1 cellular context compared by ENCODE assay signal in the genomic region with DNA sequence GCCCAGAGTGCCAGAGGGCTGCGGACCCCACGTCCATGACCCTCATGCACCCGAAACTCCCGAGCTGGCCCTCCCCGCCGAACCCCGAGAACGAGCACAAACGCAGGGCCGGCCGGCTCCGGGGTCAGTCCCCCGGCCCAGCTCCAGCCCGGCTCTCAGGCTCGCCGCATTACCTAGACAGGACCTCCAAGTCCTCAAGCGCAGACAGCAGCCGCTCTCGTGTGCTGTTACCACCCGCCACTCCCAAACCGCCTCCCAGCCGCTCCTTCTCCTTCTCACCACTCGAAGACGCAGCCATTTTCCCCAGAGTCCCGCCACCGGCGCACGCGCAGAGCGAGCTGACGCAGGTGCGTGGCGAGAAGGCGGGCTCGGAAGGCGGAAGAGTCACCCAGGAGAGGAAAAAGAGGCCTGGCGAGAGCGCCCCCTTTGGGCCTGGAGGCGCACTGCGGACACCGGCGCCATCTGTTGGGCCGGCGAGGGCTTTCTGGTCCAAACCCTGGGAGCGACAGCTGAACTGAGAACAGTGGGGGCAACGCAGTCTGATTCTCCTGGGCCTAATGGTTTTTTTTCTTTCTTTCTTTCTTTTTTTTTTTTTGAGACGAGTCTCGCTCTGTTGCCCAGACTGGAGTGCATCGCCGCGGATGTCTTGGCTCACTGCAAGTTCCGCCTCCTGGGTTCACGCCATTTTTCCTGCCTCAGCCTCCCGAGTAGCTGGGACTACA.
TF ChIP-seq lines count a peak whose summit lies in the region.

A gene with protein sequence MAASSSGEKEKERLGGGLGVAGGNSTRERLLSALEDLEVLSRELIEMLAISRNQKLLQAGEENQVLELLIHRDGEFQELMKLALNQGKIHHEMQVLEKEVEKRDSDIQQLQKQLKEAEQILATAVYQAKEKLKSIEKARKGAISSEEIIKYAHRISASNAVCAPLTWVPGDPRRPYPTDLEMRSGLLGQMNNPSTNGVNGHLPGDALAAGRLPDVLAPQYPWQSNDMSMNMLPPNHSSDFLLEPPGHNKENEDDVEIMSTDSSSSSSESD (minus strand): TSS at position 324 of the 722 bp plus-strand sequence. CDS start 26 bp downstream, at position 298.

TF ChIP-seq in HEK293, 187 proteins besides CTCF, POLR2A, EP300 and RAD21 (continued from another document):
- TF ChIP-seq, protein P1, sequence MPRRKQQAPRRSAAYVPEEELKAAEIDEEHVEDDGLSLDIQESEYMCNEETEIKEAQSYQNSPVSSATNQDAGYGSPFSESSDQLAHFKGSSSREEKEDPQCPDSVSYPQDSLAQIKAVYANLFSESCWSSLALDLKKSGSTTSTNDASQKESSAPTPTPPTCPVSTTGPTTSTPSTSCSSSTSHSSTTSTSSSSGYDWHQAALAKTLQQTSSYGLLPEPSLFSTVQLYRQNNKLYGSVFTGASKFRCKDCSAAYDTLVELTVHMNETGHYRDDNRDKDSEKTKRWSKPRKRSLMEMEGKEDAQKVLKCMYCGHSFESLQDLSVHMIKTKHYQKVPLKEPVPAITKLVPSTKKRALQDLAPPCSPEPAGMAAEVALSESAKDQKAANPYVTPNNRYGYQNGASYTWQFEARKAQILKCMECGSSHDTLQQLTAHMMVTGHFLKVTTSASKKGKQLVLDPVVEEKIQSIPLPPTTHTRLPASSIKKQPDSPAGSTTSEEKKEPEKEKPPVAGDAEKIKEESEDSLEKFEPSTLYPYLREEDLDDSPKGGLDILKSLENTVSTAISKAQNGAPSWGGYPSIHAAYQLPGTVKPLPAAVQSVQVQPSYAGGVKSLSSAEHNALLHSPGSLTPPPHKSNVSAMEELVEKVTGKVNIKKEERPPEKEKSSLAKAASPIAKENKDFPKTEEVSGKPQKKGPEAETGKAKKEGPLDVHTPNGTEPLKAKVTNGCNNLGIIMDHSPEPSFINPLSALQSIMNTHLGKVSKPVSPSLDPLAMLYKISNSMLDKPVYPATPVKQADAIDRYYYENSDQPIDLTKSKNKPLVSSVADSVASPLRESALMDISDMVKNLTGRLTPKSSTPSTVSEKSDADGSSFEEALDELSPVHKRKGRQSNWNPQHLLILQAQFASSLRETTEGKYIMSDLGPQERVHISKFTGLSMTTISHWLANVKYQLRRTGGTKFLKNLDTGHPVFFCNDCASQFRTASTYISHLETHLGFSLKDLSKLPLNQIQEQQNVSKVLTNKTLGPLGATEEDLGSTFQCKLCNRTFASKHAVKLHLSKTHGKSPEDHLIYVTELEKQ (tag by site-specific recombination; IDR thresholded peaks at IDR 0.05; ENCODE audit: borderline replicate concordance) = no peak
- TF ChIP-seq ZNF585B (tag by site-specific recombination; IDR thresholded peaks at IDR 0.05) (no peak), ZNF335 (tag by site-specific recombination; conservative IDR thresholded peaks at IDR 0.05) (peak; percentile 42; the same call in 1 of the 2 replicates), SP3 (tag by site-specific recombination; IDR thresholded peaks at IDR 0.05) (peak; percentile 62; the same call in 1 of the 2 replicates), GLIS1 (tag by site-specific recombination; IDR thresholded peaks at IDR 0.05) (0 out of 2 replicates have a peak, but pooled peaks have one; percentile 21), ZNF777 (tag by site-specific recombination; IDR thresholded peaks at IDR 0.05; ENCODE audit: borderline replicate concordance) (no peak), ZEB2 (tag by site-specific recombination; IDR thresholded peaks at IDR 0.05) (peak; percentile 60; the same call in 1 of the 2 replicates), ZNF146 (tag by site-specific recombination; IDR thresholded peaks at IDR 0.05) (peak; percentile 33; the same call in 1 of the 2 replicates), OVOL3 (tag by site-specific recombination; IDR thresholded peaks at IDR 0.05) (no peak), IKZF3 (tag by site-specific recombination; IDR thresholded peaks at IDR 0.05) (no peak), ZFHX2 (tag by site-specific recombination; conservative IDR thresholded peaks at IDR 0.05) (peak; percentile 40; the same call in 1 of the 2 replicates), ZNF473 (tag by site-specific recombination; IDR thresholded peaks at IDR 0.05) (no peak), ZNF791 (tag by site-specific recombination; IDR thresholded peaks at IDR 0.05) (no peak), ZNF274 (IDR thresholded peaks at IDR 0.05; ENCODE audit: low read length) (no peak), ZNF274 (tag by site-specific recombination; IDR thresholded peaks at IDR 0.05; ENCODE audit: borderline replicate concordance) (no peak)
- TF ChIP-seq, protein P2, sequence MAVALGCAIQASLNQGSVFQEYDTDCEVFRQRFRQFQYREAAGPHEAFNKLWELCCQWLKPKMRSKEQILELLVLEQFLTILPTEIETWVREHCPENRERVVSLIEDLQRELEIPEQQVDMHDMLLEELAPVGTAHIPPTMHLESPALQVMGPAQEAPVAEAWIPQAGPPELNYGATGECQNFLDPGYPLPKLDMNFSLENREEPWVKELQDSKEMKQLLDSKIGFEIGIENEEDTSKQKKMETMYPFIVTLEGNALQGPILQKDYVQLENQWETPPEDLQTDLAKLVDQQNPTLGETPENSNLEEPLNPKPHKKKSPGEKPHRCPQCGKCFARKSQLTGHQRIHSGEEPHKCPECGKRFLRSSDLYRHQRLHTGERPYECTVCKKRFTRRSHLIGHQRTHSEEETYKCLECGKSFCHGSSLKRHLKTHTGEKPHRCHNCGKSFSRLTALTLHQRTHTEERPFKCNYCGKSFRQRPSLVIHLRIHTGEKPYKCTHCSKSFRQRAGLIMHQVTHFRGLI (tag by site-specific recombination; IDR thresholded peaks at IDR 0.05) = no peak
- TF ChIP-seq, protein P3, sequence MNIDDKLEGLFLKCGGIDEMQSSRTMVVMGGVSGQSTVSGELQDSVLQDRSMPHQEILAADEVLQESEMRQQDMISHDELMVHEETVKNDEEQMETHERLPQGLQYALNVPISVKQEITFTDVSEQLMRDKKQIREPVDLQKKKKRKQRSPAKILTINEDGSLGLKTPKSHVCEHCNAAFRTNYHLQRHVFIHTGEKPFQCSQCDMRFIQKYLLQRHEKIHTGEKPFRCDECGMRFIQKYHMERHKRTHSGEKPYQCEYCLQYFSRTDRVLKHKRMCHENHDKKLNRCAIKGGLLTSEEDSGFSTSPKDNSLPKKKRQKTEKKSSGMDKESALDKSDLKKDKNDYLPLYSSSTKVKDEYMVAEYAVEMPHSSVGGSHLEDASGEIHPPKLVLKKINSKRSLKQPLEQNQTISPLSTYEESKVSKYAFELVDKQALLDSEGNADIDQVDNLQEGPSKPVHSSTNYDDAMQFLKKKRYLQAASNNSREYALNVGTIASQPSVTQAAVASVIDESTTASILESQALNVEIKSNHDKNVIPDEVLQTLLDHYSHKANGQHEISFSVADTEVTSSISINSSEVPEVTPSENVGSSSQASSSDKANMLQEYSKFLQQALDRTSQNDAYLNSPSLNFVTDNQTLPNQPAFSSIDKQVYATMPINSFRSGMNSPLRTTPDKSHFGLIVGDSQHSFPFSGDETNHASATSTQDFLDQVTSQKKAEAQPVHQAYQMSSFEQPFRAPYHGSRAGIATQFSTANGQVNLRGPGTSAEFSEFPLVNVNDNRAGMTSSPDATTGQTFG (tag by site-specific recombination; IDR thresholded peaks at IDR 0.05; ENCODE audit: borderline replicate concordance) = no peak
TF ChIP-seq in HEK293: peak in this region for 51.
